In genomic region chr4:47824844-47825243, GRCh38 we compare ENCODE assay signal across 14 cellular contexts. TPM values are rescaled to one million over a fixed set of nuclear protein-coding genes. Genes with fewer than 3 reads are reported as not detected.
DNase-seq lines count a peak whose midpoint lies in the region; ATAC-seq lines count a peak whose summit lies in the region.
"Had no signal": no experiment of that assay in that cellular context is flagged by ENCODE, and none has a peak within 500 bp of the region (broad histone marks: within the 10 kb centered on the region; RNA-seq: fewer than 3 reads in every experiment).

No MANE protein-coding gene starts in this region.

- 44% methylated on average over 7 of the region's 7 CpGs for WGBS in right cardiac atrium

- intact Hi-C loops in right cardiac atrium (cut with DNase I), result loop anchor here in 1 of 4 donors (10.0 kb wide), 1 partner anchor 60 kb away; no protein-coding TSS in a partner anchor

- no peaks in the 10 kb centered on the region for H3K27me3 ChIP-seq in right cardiac atrium (ENCODE audit: control insufficient read depth, insufficient read depth)
- H3K27me3 ChIP-seq: pancreas had no signal

- no peak overlapping the region for H3K4me3 ChIP-seq in right cardiac atrium (ENCODE audit: low read length)
- H3K4me3 ChIP-seq: pancreas had no signal

- H3K4me1 ChIP-seq in right cardiac atrium (ENCODE audit: control insufficient read depth, insufficient read depth, low read length), result no peaks in the 10 kb centered on the region
- H3K4me1 ChIP-seq: pancreas had no signal

- DNase-seq in COLO668 (lab: John Stamatoyannopoulos, UW; ENCODE audit: unreplicated experiment) (peak; percentile 57), NCI-H1092 treated with DMSO at 0.1 percent for 48 hours (lab: John Stamatoyannopoulos, UW) (peak; percentile 49), right cardiac atrium (peak; percentile 40 to 73 (median 61)), NCI-H187 treated with DMSO at 0.1 percent for 48 hours (lab: John Stamatoyannopoulos, UW) (no peak), nucleus accumbens (lab: John Stamatoyannopoulos, UW) (no peak), CD1c-positive myeloid dendritic cell (ENCODE audit: extremely low spot score) (no peak), DMS53 (lab: John Stamatoyannopoulos, UW) (no peak)
- DNase-seq: activated CD4-positive, alpha-beta T cell treated with anti-CD3 and anti-CD28 coated beads for 48 hours; activated T-cell treated with anti-CD3 and anti-CD28 coated beads, Interleukin-2, amount 50 U/mL, for 72 hours; NCI-H2227 treated with DMSO at 0.1 percent for 48 hours; pancreas had no signal

- ATAC-seq in GM21447 (IDR thresholded peaks at IDR 0.05; ENCODE audit: unreplicated experiment), result peak; percentile 59
- ATAC-seq in right cardiac atrium, result peak; percentile 87 to 89
- ATAC-seq: activated T-cell treated with anti-CD3 and anti-CD28 coated beads, Interleukin-2, amount 50 U/mL, for 72 hours had no signal

- peak overlapping the region; percentile 87 for H3K27ac ChIP-seq in right cardiac atrium (ENCODE audit: low read length)
- H3K27ac ChIP-seq: pancreas had no signal

- no peaks in the 10 kb centered on the region for H3K9me3 ChIP-seq in right cardiac atrium (ENCODE audit: control insufficient read depth, low read length)
- H3K9me3 ChIP-seq: pancreas had no signal

RNA-seq across cellular contexts. Expression of gene CORIN, which starts 13.0 kb away (rescaled TPM):
- 100 to 1,000 TPM; 125 to 226 (median 200) TPM for total RNA-seq in right cardiac atrium
- 66.2 TPM for polyA plus RNA-seq in right cardiac atrium
- total RNA-seq: RPMI7951; T-helper 2 cell treated with Interferon-gamma antibody and Interleukin-4, amounts not matched to agents 100 ng/mL and 5 ng/mL, for 36 hours had no signal

Comparison
In these comparisons a context has a peak if more than half of its experiments do, and no peak if none do; other contexts are left out.
1. DNase-seq: peak in COLO668 (single experiment), NCI-H1092 treated with DMSO at 0.1 percent for 48 hours (single experiment) and right cardiac atrium (3 of 3); none in NCI-H187 treated with DMSO at 0.1 percent for 48 hours (single experiment), nucleus accumbens (0 of 56), CD1c-positive myeloid dendritic cell (single experiment) and DMS53 (single experiment).